Comparison of ENCODE assay signal across 4 cellular contexts in the genomic region with DNA sequence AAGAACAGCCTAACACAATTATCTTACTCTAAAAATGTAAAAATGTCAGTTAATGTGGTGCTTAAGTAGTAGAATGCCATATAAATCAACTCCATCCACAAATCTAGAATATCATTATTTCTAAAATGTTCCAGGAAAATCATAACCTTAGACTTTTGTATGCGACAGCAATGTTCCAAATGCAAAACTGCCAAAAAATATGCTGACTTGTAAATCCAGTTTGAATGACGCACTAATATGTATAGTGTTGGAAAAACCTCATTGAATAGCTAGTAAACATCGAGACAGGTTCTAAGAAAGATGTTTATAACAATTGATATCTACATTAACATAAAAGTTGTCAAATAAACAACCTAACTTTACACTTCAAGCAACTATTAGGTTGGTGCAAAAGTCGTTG.
A peak's percentile ranks its signal among the peaks of the same experiment; 100 is the strongest.
TF ChIP-seq lines count a peak whose summit lies in the region.

No MANE protein-coding gene starts in this region.

TF ChIP-seq in HepG2, 621 proteins besides CTCF, POLR2A, EP300 and RAD21 (continues in another document):
- no peak for TF ChIP-seq ZNF674 (CRISPR knock-in tag; IDR thresholded peaks at IDR 0.05; ENCODE audit: low read depth)

TF ChIP-seq in A549, 52 proteins besides CTCF, POLR2A, EP300 and RAD21:
- TF ChIP-seq GATA3 (IDR thresholded peaks at IDR 0.05; ENCODE audit: borderline replicate concordance) (no peak), MAFK (IDR thresholded peaks at IDR 0.05; ENCODE audit: partially characterized antibody) (peak; percentile 48)
TF ChIP-seq in A549: peak in this region for 1.

TF ChIP-seq in IMR-90, 13 proteins besides CTCF, POLR2A, EP300 and RAD21:
- TF ChIP-seq MAFK (IDR thresholded peaks at IDR 0.05; ENCODE audit: low read depth, low read length) (0 out of 2 replicates have a peak, but pooled peaks have one; percentile 7), RFX5 (IDR thresholded peaks at IDR 0.05; ENCODE audit: low read depth, low read length) (no peak)

TF ChIP-seq in K562, 482 proteins besides CTCF, POLR2A, EP300 and RAD21:
- TF ChIP-seq ZNF280A (IDR thresholded peaks at IDR 0.05; ENCODE audit: low read depth, partially characterized antibody) (no peak), DDX20 (tag; IDR thresholded peaks at IDR 0.05; ENCODE audit: low read depth) (no peak), ATF7 (IDR thresholded peaks at IDR 0.05) (no peak), EHMT2 (IDR thresholded peaks at IDR 0.05) (no peak), C11orf30 (IDR thresholded peaks at IDR 0.05; ENCODE audit: low read depth) (peak; percentile 7; the same call in 1 of the 2 replicates), ZNF586 (CRISPR knock-in tag; conservative IDR thresholded peaks at IDR 0.05) (no peak), SMAD3 (CRISPR knock-in tag; conservative IDR thresholded peaks at IDR 0.05) (no peak), FOXJ2 (tag; IDR thresholded peaks at IDR 0.05) (no peak), ZNF316 (IDR thresholded peaks at IDR 0.05) (peak; percentile 30; the same call in 1 of the 2 replicates), RCOR1 (IDR thresholded peaks at IDR 0.05; ENCODE audit: borderline replicate concordance in 1 of 2, low read depth in 2 of 2, low read length in 2 of 2) (no peak)
